1 cellular context compared by ENCODE assay signal in the genomic region with DNA sequence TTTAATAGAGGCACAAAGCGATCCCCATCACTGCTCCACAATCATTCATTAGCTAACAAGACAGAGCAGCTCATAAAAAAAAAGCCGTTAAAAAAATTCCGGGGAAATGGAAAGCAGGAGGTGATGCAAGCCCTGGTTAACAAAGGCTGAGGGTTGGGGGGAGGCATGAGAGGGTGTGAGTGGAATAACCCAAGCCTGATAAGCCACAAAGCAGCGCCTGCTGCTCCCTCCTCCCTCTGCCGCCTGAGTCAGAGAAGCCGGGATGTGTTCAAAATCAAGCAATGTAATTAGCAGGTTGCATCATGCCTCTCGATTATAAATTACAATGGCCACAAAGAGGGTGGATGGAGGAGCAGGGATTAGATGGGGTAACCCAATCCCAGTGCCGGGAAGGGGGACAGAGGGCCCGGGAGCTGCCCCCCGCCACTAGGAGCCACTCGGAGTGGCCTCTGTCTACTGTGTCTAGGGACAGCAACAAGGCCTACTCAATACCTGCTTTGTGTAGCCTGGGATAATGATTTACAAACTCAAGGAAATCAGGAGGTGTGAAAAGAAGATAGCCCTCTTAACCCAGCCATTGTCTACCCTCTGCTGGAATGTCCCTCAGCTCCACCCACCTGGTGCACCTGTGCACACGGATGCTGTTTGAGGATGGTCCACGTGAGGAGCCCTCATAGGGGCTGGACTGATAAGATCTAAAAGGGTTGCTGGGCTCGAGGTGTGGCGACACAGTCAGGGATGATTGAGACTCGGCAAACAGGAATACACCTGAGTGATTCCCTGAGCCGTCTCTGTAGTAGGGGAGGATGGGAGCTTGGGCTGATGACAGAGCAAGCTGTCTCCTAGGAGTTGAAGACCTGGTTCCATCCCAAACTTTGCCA.
TF ChIP-seq lines count a peak whose summit lies in the region.

No MANE protein-coding gene starts in this region.

TF ChIP-seq in HepG2, 621 proteins besides CTCF, POLR2A, EP300 and RAD21 (continued from another document and continues in another):
- TF ChIP-seq, protein P1, sequence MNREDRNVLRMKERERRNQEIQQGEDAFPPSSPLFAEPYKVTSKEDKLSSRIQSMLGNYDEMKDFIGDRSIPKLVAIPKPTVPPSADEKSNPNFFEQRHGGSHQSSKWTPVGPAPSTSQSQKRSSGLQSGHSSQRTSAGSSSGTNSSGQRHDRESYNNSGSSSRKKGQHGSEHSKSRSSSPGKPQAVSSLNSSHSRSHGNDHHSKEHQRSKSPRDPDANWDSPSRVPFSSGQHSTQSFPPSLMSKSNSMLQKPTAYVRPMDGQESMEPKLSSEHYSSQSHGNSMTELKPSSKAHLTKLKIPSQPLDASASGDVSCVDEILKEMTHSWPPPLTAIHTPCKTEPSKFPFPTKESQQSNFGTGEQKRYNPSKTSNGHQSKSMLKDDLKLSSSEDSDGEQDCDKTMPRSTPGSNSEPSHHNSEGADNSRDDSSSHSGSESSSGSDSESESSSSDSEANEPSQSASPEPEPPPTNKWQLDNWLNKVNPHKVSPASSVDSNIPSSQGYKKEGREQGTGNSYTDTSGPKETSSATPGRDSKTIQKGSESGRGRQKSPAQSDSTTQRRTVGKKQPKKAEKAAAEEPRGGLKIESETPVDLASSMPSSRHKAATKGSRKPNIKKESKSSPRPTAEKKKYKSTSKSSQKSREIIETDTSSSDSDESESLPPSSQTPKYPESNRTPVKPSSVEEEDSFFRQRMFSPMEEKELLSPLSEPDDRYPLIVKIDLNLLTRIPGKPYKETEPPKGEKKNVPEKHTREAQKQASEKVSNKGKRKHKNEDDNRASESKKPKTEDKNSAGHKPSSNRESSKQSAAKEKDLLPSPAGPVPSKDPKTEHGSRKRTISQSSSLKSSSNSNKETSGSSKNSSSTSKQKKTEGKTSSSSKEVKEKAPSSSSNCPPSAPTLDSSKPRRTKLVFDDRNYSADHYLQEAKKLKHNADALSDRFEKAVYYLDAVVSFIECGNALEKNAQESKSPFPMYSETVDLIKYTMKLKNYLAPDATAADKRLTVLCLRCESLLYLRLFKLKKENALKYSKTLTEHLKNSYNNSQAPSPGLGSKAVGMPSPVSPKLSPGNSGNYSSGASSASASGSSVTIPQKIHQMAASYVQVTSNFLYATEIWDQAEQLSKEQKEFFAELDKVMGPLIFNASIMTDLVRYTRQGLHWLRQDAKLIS (CRISPR knock-in tag; IDR thresholded peaks at IDR 0.05), result no peak
- TF ChIP-seq MEF2D (CRISPR knock-in tag; IDR thresholded peaks at IDR 0.05), result peak; percentile 46; the same call in 1 of the 2 replicates
- TF ChIP-seq SMAD3 (CRISPR knock-in tag; IDR thresholded peaks at IDR 0.05), result peak; percentile 63
- TF ChIP-seq, protein P2, sequence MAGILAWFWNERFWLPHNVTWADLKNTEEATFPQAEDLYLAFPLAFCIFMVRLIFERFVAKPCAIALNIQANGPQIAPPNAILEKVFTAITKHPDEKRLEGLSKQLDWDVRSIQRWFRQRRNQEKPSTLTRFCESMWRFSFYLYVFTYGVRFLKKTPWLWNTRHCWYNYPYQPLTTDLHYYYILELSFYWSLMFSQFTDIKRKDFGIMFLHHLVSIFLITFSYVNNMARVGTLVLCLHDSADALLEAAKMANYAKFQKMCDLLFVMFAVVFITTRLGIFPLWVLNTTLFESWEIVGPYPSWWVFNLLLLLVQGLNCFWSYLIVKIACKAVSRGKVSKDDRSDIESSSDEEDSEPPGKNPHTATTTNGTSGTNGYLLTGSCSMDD (CRISPR knock-in tag; IDR thresholded peaks at IDR 0.05), result no peak
- no peak for TF ChIP-seq PAX8 (CRISPR knock-in tag; IDR thresholded peaks at IDR 0.05; ENCODE audit: borderline replicate concordance)
- no peak for TF ChIP-seq EEA1 (CRISPR knock-in tag; IDR thresholded peaks at IDR 0.05; ENCODE audit: borderline replicate concordance)
- TF ChIP-seq, protein P3, sequence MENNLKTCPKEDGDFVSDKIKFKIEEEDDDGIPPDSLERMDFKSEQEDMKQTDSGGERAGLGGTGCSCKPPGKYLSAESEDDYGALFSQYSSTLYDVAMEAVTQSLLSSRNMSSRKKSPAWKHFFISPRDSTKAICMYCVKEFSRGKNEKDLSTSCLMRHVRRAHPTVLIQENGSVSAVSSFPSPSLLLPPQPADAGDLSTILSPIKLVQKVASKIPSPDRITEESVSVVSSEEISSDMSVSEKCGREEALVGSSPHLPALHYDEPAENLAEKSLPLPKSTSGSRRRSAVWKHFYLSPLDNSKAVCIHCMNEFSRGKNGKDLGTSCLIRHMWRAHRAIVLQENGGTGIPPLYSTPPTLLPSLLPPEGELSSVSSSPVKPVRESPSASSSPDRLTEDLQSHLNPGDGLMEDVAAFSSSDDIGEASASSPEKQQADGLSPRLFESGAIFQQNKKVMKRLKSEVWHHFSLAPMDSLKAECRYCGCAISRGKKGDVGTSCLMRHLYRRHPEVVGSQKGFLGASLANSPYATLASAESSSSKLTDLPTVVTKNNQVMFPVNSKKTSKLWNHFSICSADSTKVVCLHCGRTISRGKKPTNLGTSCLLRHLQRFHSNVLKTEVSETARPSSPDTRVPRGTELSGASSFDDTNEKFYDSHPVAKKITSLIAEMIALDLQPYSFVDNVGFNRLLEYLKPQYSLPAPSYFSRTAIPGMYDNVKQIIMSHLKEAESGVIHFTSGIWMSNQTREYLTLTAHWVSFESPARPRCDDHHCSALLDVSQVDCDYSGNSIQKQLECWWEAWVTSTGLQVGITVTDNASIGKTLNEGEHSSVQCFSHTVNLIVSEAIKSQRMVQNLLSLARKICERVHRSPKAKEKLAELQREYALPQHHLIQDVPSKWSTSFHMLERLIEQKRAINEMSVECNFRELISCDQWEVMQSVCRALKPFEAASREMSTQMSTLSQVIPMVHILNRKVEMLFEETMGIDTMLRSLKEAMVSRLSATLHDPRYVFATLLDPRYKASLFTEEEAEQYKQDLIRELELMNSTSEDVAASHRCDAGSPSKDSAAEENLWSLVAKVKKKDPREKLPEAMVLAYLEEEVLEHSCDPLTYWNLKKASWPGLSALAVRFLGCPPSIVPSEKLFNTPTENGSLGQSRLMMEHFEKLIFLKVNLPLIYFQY (CRISPR knock-in tag; IDR thresholded peaks at IDR 0.05; ENCODE audit: borderline replicate concordance), result 0 out of 2 replicates have a peak, but pooled peaks have one; percentile 13
- TF ChIP-seq ZNF709 (CRISPR knock-in tag; IDR thresholded peaks at IDR 0.05), result no peak
- TF ChIP-seq ZNF12 (CRISPR knock-in tag; IDR thresholded peaks at IDR 0.05), result peak; percentile 85; the same call in 1 of the 2 replicates
- TF ChIP-seq ZNF143 (CRISPR knock-in tag; IDR thresholded peaks at IDR 0.05), result peak; percentile 45; the same call in 1 of the 2 replicates
- peak; percentile 24; the same call in 1 of the 2 replicates for TF ChIP-seq KMT2A (CRISPR knock-in tag; IDR thresholded peaks at IDR 0.05)
- no peak for TF ChIP-seq ZNF773 (CRISPR knock-in tag; IDR thresholded peaks at IDR 0.05; ENCODE audit: borderline replicate concordance)
- peak; percentile 92; the same call in 1 of the 2 replicates for TF ChIP-seq SALL1 (CRISPR knock-in tag; IDR thresholded peaks at IDR 0.05)
- TF ChIP-seq GTF2F1 (IDR thresholded peaks at IDR 0.05; ENCODE audit: low read length), result no peak
- TF ChIP-seq YEATS4 (CRISPR knock-in tag; IDR thresholded peaks at IDR 0.05; ENCODE audit: borderline replicate concordance), result no peak; the same call in 1 of the 2 replicates
- TF ChIP-seq ZMYM2 (CRISPR knock-in tag; IDR thresholded peaks at IDR 0.05), result no peak
- TF ChIP-seq, protein P4, sequence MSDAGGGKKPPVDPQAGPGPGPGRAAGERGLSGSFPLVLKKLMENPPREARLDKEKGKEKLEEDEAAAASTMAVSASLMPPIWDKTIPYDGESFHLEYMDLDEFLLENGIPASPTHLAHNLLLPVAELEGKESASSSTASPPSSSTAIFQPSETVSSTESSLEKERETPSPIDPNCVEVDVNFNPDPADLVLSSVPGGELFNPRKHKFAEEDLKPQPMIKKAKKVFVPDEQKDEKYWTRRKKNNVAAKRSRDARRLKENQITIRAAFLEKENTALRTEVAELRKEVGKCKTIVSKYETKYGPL (CRISPR knock-in tag; IDR thresholded peaks at IDR 0.05), result no peak
- TF ChIP-seq, protein P5, sequence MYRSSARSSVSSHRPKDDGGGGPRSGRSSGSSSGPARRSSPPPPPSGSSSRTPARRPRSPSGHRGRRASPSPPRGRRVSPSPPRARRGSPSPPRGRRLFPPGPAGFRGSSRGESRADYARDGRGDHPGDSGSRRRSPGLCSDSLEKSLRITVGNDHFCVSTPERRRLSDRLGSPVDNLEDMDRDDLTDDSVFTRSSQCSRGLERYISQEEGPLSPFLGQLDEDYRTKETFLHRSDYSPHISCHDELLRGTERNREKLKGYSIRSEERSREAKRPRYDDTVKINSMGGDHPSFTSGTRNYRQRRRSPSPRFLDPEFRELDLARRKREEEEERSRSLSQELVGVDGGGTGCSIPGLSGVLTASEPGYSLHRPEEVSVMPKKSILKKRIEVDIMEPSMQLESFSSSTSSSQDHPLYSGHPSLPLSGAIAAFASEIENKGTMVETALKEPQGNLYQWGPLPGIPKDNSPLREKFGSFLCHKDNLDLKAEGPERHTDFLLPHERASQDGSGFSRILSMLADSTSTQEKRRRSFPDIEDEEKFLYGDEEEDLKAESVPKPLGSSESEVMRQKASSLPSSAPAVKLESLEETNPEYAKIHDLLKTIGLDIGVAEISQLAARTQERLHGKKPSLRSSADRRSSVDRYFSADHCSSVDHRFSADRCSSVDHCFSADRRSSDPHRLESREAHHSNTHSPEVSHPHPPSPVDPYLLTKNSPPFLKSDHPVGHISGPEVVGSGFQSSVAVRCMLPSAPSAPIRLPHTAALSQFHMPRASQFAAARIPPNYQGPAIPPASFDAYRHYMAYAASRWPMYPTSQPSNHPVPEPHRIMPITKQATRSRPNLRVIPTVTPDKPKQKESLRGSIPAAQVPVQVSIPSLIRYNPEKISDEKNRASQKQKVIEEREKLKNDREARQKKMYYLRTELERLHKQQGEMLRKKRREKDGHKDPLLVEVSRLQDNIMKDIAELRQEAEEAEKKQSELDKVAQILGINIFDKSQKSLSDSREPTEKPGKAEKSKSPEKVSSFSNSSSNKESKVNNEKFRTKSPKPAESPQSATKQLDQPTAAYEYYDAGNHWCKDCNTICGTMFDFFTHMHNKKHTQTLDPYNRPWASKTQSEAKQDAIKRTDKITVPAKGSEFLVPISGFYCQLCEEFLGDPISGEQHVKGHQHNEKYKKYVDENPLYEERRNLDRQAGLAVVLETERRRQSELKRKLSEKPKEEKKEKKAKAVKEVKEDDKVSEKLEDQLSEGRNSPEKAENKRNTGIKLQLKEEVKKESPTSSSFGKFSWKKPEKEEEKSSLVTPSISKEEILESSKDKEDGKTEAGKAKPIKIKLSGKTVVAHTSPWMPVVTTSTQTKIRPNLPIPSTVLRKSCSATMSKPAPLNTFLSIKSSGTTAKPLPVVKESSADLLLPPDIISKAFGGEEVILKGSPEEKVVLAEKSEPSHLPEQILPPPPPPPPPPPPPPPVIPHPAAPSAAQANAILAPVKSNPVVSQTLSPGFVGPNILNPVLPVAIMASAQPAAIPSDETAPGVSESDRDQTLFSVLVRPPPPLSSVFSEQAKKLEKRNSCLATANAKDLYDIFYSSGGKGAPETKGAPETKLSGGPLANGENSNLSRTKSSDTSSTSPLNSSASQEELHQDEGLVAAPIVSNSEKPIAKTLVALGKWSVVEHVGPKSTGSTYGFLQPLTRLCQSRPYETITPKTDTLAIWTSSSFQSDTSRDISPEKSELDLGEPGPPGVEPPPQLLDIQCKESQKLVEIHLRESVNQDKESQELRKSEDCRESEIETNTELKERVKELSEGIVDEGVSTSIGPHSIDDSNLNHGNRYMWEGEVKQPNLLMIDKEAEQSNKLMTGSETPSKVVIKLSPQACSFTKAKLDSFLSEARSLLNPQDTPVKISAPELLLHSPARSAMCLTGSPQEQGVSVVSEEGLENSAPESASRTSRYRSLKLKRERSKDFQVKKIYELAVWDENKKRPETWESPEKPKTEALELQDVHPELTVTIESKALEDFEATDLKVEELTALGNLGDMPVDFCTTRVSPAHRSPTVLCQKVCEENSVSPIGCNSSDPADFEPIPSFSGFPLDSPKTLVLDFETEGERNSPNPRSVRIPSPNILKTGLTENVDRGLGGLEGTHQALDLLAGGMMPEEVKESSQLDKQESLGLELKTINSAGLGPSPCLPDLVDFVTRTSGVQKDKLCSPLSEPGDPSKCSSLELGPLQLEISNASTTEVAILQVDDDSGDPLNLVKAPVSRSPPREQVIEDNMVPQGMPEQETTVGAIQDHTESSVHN (CRISPR knock-in tag; IDR thresholded peaks at IDR 0.05), result no peak
- TF ChIP-seq ZFP90 (CRISPR knock-in tag; IDR thresholded peaks at IDR 0.05; ENCODE audit: borderline replicate concordance), result 0 out of 2 replicates have a peak, but pooled peaks have one; percentile 57
- TF ChIP-seq, protein P6, sequence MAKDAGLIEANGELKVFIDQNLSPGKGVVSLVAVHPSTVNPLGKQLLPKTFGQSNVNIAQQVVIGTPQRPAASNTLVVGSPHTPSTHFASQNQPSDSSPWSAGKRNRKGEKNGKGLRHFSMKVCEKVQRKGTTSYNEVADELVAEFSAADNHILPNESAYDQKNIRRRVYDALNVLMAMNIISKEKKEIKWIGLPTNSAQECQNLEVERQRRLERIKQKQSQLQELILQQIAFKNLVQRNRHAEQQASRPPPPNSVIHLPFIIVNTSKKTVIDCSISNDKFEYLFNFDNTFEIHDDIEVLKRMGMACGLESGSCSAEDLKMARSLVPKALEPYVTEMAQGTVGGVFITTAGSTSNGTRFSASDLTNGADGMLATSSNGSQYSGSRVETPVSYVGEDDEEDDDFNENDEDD (CRISPR knock-in tag; IDR thresholded peaks at IDR 0.05; ENCODE audit: borderline replicate concordance), result no peak; the same call in 1 of the 2 replicates
- TF ChIP-seq KDM1A (CRISPR knock-in tag; IDR thresholded peaks at IDR 0.05), result peak; percentile 78; the same call in 1 of the 2 replicates
- no peak for TF ChIP-seq DNMT1 (CRISPR knock-in tag; IDR thresholded peaks at IDR 0.05)
- TF ChIP-seq ZNF878 (CRISPR knock-in tag; IDR thresholded peaks at IDR 0.05), result peak; percentile 77; the same call in 1 of the 2 replicates
- no peak for TF ChIP-seq SIN3B (IDR thresholded peaks at IDR 0.05; ENCODE audit: low read length)
- TF ChIP-seq ZNF891 (CRISPR knock-in tag; IDR thresholded peaks at IDR 0.05), result no peak; the same call in 1 of the 2 replicates
- TF ChIP-seq, protein P7, sequence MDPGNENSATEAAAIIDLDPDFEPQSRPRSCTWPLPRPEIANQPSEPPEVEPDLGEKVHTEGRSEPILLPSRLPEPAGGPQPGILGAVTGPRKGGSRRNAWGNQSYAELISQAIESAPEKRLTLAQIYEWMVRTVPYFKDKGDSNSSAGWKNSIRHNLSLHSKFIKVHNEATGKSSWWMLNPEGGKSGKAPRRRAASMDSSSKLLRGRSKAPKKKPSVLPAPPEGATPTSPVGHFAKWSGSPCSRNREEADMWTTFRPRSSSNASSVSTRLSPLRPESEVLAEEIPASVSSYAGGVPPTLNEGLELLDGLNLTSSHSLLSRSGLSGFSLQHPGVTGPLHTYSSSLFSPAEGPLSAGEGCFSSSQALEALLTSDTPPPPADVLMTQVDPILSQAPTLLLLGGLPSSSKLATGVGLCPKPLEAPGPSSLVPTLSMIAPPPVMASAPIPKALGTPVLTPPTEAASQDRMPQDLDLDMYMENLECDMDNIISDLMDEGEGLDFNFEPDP (CRISPR knock-in tag; conservative IDR thresholded peaks at IDR 0.05), result no peak
- no peak for TF ChIP-seq ZFP62 (CRISPR knock-in tag; IDR thresholded peaks at IDR 0.05)
- TF ChIP-seq, protein P8, sequence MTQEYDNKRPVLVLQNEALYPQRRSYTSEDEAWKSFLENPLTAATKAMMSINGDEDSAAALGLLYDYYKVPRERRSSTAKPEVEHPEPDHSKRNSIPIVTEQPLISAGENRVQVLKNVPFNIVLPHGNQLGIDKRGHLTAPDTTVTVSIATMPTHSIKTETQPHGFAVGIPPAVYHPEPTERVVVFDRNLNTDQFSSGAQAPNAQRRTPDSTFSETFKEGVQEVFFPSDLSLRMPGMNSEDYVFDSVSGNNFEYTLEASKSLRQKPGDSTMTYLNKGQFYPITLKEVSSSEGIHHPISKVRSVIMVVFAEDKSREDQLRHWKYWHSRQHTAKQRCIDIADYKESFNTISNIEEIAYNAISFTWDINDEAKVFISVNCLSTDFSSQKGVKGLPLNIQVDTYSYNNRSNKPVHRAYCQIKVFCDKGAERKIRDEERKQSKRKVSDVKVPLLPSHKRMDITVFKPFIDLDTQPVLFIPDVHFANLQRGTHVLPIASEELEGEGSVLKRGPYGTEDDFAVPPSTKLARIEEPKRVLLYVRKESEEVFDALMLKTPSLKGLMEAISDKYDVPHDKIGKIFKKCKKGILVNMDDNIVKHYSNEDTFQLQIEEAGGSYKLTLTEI (CRISPR knock-in tag; conservative IDR thresholded peaks at IDR 0.05), result no peak
